8 cellular contexts compared by ENCODE assay signal in genomic region chr2:130764821-130765115, GRCh38. TPM values are rescaled to one million over a fixed set of nuclear protein-coding genes. Genes with fewer than 3 reads are reported as not detected.
"Had no signal": no experiment of that assay in that cellular context is flagged by ENCODE, and none has a peak within 500 bp of the region (broad histone marks: within the 10 kb centered on the region; RNA-seq: fewer than 3 reads in every experiment).

No MANE protein-coding gene starts in this region.

- H3K4me3 ChIP-seq: K562 had no signal

- H3K27ac Mint-ChIP-seq: IgD-negative memory B cell had no signal

- H3K9me3 Mint-ChIP-seq: IgD-negative memory B cell had no signal

- H3K4me1 Mint-ChIP-seq: IgD-negative memory B cell had no signal

- ATAC-seq: HepG2, K562 had no signal

- H3K36me3 Mint-ChIP-seq: IgD-negative memory B cell had no signal

- H3K27ac ChIP-seq: HL-60 had no signal

- DNase-seq: IMR-90, KBM-7 had no signal

- H3K4me3 Mint-ChIP-seq: IgD-negative memory B cell had no signal

RNA-seq across cellular contexts. Expression of gene AMER3, which starts 9.4 kb away (rescaled TPM):
- total RNA-seq: HepG2, HT-29, HT1080, IMR-90, K562 had no signal
- polyA plus RNA-seq: HepG2, IgD-negative memory B cell, IMR-90, K562 had no signal

RNA-seq across cellular contexts. Expression of gene GPR148, which starts 35.9 kb away (rescaled TPM):
- total RNA-seq: HepG2, HT-29, HT1080, IMR-90, K562 had no signal
- polyA plus RNA-seq: HepG2, IgD-negative memory B cell, IMR-90, K562 had no signal
